ENCODE assay signal across 29 cellular contexts in genomic region chr18:30512872-30513271, GRCh38.
"Had no signal": no experiment of that assay in that cellular context is flagged by ENCODE, and none has a peak within 500 bp of the region (broad histone marks: within the 10 kb centered on the region; RNA-seq: fewer than 3 reads in every experiment).

No MANE protein-coding gene starts in this region.

- H3K4me3 Mint-ChIP-seq: effector memory CD8-positive, alpha-beta T cell; immature natural killer cell; memory B cell; mesothelial cell of epicardium; naive B cell; natural killer cell treated with Interleukin-12 subunit alpha and Interleukin-12 subunit beta and Interleukin-15 and Interleukin-18, amount 100 ng/mL, for 72 hours; neural crest cell; stimulated activated memory B cell treated with anti-CD40 and anti-IgM and Interleukin-4, amounts not matched to agents 10 μg/mL and 1 μg/mL and 100 μg/mL, for 72 hours had no signal

- H3K79me2 ChIP-seq: parathyroid adenoma had no signal

- H3K9ac ChIP-seq: parathyroid adenoma had no signal

- H3K36me3 ChIP-seq: esophagus squamous epithelium, right atrium auricular region, suprapubic skin, transverse colon had no signal

- H3K4me1 Mint-ChIP-seq: immature natural killer cell; memory B cell; mesothelial cell of epicardium; naive B cell; neural crest cell; stimulated activated memory B cell treated with anti-CD40 and anti-IgM and Interleukin-4, amounts not matched to agents 10 μg/mL and 1 μg/mL and 100 μg/mL, for 72 hours had no signal

- H3K27me3 Mint-ChIP-seq: effector memory CD8-positive, alpha-beta T cell; memory B cell; naive B cell; natural killer cell treated with Interleukin-12 subunit alpha and Interleukin-12 subunit beta and Interleukin-15 and Interleukin-18, amount 100 ng/mL, for 72 hours; progenitor cell of endocrine pancreas; stimulated activated memory B cell treated with anti-CD40 and anti-IgM and Interleukin-4, amounts not matched to agents 10 μg/mL and 1 μg/mL and 100 μg/mL, for 72 hours had no signal

- H3K9me3 Mint-ChIP-seq: memory B cell had no signal

- ATAC-seq: effector memory CD8-positive, alpha-beta T cell; left ventricle myocardium superior; mucosa of descending colon; natural killer cell treated with Interleukin-12 subunit alpha and Interleukin-12 subunit beta and Interleukin-15 and Interleukin-18, amount 100 ng/mL, for 72 hours; sciatic nerve; stimulated activated memory B cell treated with anti-CD40 and anti-IgM and Interleukin-4, amounts not matched to agents 10 μg/mL and 1 μg/mL and 100 μg/mL, for 72 hours; stimulated activated naive CD8-positive, alpha-beta T cell treated with anti-CD3 and anti-CD28 coated beads, Interleukin-15, Interleukin-2, amounts not matched to agents 100 U/mL and 50 U/mL, for 24 hours had no signal

- H3K27ac Mint-ChIP-seq: effector memory CD8-positive, alpha-beta T cell; immature natural killer cell; memory B cell; mesothelial cell of epicardium; natural killer cell treated with Interleukin-12 subunit alpha and Interleukin-12 subunit beta and Interleukin-15 and Interleukin-18, amount 100 ng/mL, for 72 hours; progenitor cell of endocrine pancreas; stimulated activated memory B cell treated with anti-CD40 and anti-IgM and Interleukin-4, amounts not matched to agents 10 μg/mL and 1 μg/mL and 100 μg/mL, for 72 hours had no signal

- H3K4me1 ChIP-seq: esophagus squamous epithelium, parathyroid adenoma, right atrium auricular region, suprapubic skin, transverse colon had no signal

- H3K4me2 ChIP-seq: smooth muscle cell had no signal

- H2AFZ ChIP-seq: parathyroid adenoma had no signal

- H3K27ac ChIP-seq: esophagus squamous epithelium, parathyroid adenoma, right atrium auricular region, suprapubic skin, transverse colon had no signal

- H3K27me3 ChIP-seq: esophagus squamous epithelium, right atrium auricular region, suprapubic skin, transverse colon had no signal

- DNase-seq: cortex of kidney; effector memory CD8-positive, alpha-beta T cell; erythroblast; esophagus squamous epithelium; hypothalamus; immature natural killer cell; islet precursor cell; left ventricle myocardium superior; naive B cell; stimulated activated CD4-positive, alpha-beta T cell treated with anti-CD3 and anti-CD28 coated beads, Interleukin-2, amount 100 ng/mL, for 24 hours; stimulated activated CD4-positive, alpha-beta T cell treated with anti-CD3 and anti-CD28 coated beads, Interleukin-4, amount 100 ng/mL, for 24 hours; stimulated activated naive CD8-positive, alpha-beta T cell treated with anti-CD3 and anti-CD28 coated beads, Interleukin-15, Interleukin-2, amounts not matched to agents 100 U/mL and 50 U/mL, for 24 hours; transverse colon had no signal

- H3K9me3 ChIP-seq: esophagus squamous epithelium, mucosa of descending colon, right atrium auricular region, suprapubic skin, transverse colon had no signal

- H3K4me3 ChIP-seq: esophagus squamous epithelium, lung, mucosa of descending colon, right atrium auricular region, smooth muscle cell, suprapubic skin, transverse colon had no signal

- FAIRE-seq: endometrium, frontal cortex, urothelium cell line had no signal

- H3K36me3 Mint-ChIP-seq: immature natural killer cell; memory B cell; mesothelial cell of epicardium; naive B cell; natural killer cell treated with Interleukin-12 subunit alpha and Interleukin-12 subunit beta and Interleukin-15 and Interleukin-18, amount 100 ng/mL, for 72 hours; stimulated activated memory B cell treated with anti-CD40 and anti-IgM and Interleukin-4, amounts not matched to agents 10 μg/mL and 1 μg/mL and 100 μg/mL, for 72 hours had no signal
